Comparison of ENCODE assay signal across 8 cellular contexts in the genomic region with DNA sequence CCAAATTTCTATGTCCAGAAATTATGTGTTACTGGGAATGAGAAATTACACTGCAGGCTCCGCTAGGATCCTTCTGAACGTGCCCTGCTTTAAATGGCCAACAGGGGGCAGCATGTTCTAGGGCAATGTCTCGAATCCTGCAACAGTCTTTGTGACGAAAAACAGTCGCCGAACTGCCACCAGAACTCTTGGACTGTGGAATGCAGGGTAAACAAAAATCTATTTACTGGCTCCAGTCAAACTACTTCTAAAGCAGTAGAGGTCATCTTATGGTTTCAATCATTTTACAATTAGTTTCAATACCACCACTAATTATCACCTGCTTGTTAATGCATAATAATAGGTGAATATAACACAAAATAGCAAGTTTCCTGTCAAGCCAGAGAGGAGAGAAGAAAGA. TPM values are rescaled to one million over a fixed set of nuclear protein-coding genes. Genes with fewer than 3 reads are reported as not detected.
A peak's percentile ranks its signal among the peaks of the same experiment; 100 is the strongest.
DNase-seq lines count a peak whose midpoint lies in the region; ATAC-seq, FAIRE-seq and TF ChIP-seq lines count a peak whose summit lies in the region.

No MANE protein-coding gene starts in this region.

- intact Hi-C loops in endothelial cell of umbilical vein (cut with micrococcal nuclease), result loop anchor here (1.0 to 10.0 kb wide), 8 partner anchors 60 to 724 kb away; a partner anchor contains a TSS
- intact Hi-C loops in mucosa of descending colon (cut with DNase I, micrococcal nuclease), result loop anchor here (5.0 to 10.0 kb wide), 2 partner anchors 121 to 134 kb away; no protein-coding TSS in a partner anchor

- TF ChIP-seq CTCF in endothelial cell of umbilical vein (IDR thresholded peaks at IDR 0.05; ENCODE audit: extremely low read depth in 1 of 2, insufficient read depth in 1 of 2, low read depth in 1 of 2, low read length in 2 of 2), result peak; percentile 78 to 82
- peak; percentile 92 for TF ChIP-seq CTCF in mucosa of descending colon (IDR thresholded peaks at IDR 0.05)

- no peaks in the 10 kb centered on the region for H3K79me2 ChIP-seq in endothelial cell of umbilical vein (ENCODE audit: control insufficient read depth, insufficient read depth, low read length)

- peak overlapping the region; percentile 51 for H2AFZ ChIP-seq in endothelial cell of umbilical vein (ENCODE audit: low read depth, low read length)

- DNase-seq in CD1c-positive myeloid dendritic cell (ENCODE audit: extremely low spot score) (peak; percentile 89), HT1080 (ENCODE audit: low read depth) (peak; percentile 58), NOMO-1 treated with dmso at 0.1 percent for 144 hours (lab: John Stamatoyannopoulos, UW; ENCODE audit: unreplicated experiment) (peak; percentile 69), endothelial cell of umbilical vein (ENCODE audit: low read depth, low spot score) (peak; percentile 79), mucosa of descending colon (peak; percentile 48 to 91 (median 80))
- peak; percentile 47 for DNase-seq in activated CD8-positive, alpha-beta memory T cell treated with anti-CD3 and anti-CD28 coated beads, Interleukin-2, amount 50 U/mL, for 24 hours (ENCODE audit: extremely low read depth)
- DNase-seq in stimulated activated CD8-positive, alpha-beta memory T cell treated with anti-CD3 and anti-CD28 coated beads, Interleukin-4, amount 100 ng/mL, for 1 hour (ENCODE audit: low read depth in 2 of 2, low spot score in 1 of 2), result peak; percentile 49 to 61

- BruUV-seq in endothelial cell of umbilical vein (replicated peaks; lab: Mats Ljungman, UMichigan), result no TSS peak

- peak; percentile 88 for FAIRE-seq in endothelial cell of umbilical vein (lab: Jason Lieb, UNC)

- ATAC-seq in GM19463 (IDR thresholded peaks at IDR 0.05; ENCODE audit: unreplicated experiment), result peak; percentile 94
- ATAC-seq in mucosa of descending colon, result peak; percentile 96

- no peaks in the 10 kb centered on the region for H3K9me1 ChIP-seq in endothelial cell of umbilical vein (replicated peaks; ENCODE audit: control insufficient read depth, extremely low read depth, insufficient read depth, low read length)

- H3K4me3 ChIP-seq in endothelial cell of umbilical vein (replicated peaks in 1 of 3; ENCODE audit: insufficient read depth in 1 of 3, low read depth in 1 of 3, low read length in 3 of 3), result no peak overlapping the region
- H3K4me3 ChIP-seq in mucosa of descending colon, result no peak overlapping the region

- no peak overlapping the region for H3K9ac ChIP-seq in endothelial cell of umbilical vein (replicated peaks; ENCODE audit: extremely low read depth, insufficient read depth, low read length)

- CTCF ChIA-PET in endothelial cell of umbilical vein (lab: Charles Lee), result interaction anchor here (0.6 to 5.6 kb wide), 11 partner anchors 22 to 155 kb away, joined by 3 to 121 read pairs (median 5); a partner anchor contains a TSS

- no peak for TF ChIP-seq POLR2A in endothelial cell of umbilical vein (IDR thresholded peaks at IDR 0.05; ENCODE audit: low read depth, low read length)

- H3K27me3 ChIP-seq in endothelial cell of umbilical vein (ENCODE audit: control insufficient read depth in 2 of 2, insufficient read depth in 2 of 2, low read length in 2 of 2), result no peaks in the 10 kb centered on the region

- H3K9me3 ChIP-seq in endothelial cell of umbilical vein (replicated peaks; ENCODE audit: control insufficient read depth, insufficient read depth, low read length), result no peaks in the 10 kb centered on the region
- no peaks in the 10 kb centered on the region for H3K9me3 ChIP-seq in mucosa of descending colon

- H3K36me3 ChIP-seq in endothelial cell of umbilical vein (ENCODE audit: control insufficient read depth in 2 of 2, extremely low read depth in 1 of 2, insufficient read depth in 2 of 2, low read length in 2 of 2) (no peaks in the 10 kb centered on the region), mucosa of descending colon (ENCODE audit: low read depth) (no peaks in the 10 kb centered on the region)

- no peaks in the 10 kb centered on the region for H4K20me1 ChIP-seq in endothelial cell of umbilical vein (replicated peaks; ENCODE audit: control insufficient read depth, extremely low read depth, insufficient read depth, low read length)

- peak overlapping the region; percentile 60 for H3K4me2 ChIP-seq in endothelial cell of umbilical vein (ENCODE audit: insufficient read depth, low read length)

- H3K27ac ChIP-seq in endothelial cell of umbilical vein (ENCODE audit: insufficient read depth, low read depth, low read length), result no peak overlapping the region

- POLR2A ChIA-PET in endothelial cell of umbilical vein (lab: Charles Lee), result no interaction called here

- H3K4me1 ChIP-seq in endothelial cell of umbilical vein (ENCODE audit: control insufficient read depth, extremely low read depth, insufficient read depth, low read length) (no peaks in the 10 kb centered on the region), mucosa of descending colon (ENCODE audit: low read depth) (no peaks in the 10 kb centered on the region)

- dilution Hi-C loops in endothelial cell of umbilical vein (cut with MboI; ENCODE audit: extremely low pct_ligation_motif_present, low sequenced_read_pairs), result no loop called here

TF ChIP-seq in endothelial cell of umbilical vein, 7 proteins besides CTCF, POLR2A, EP300 and RAD21:
- TF ChIP-seq MYC (IDR thresholded peaks at IDR 0.05; ENCODE audit: low read depth, low read length), result no peak
- TF ChIP-seq FOS (IDR thresholded peaks at IDR 0.05; ENCODE audit: borderline replicate concordance, insufficient read depth, low read length), result no peak
- no peak for TF ChIP-seq GATA2 (IDR thresholded peaks at IDR 0.05; ENCODE audit: insufficient read depth, insufficient read length, low read depth, low read length)
- TF ChIP-seq EZH2 (IDR thresholded peaks at IDR 0.05; ENCODE audit: borderline replicate concordance, low read depth, low read length, severe bottlenecking), result no peak
- TF ChIP-seq POLR2AphosphoS5 (IDR thresholded peaks at IDR 0.05; ENCODE audit: insufficient read depth, low read depth, low read length), result no peak
- TF ChIP-seq, protein P1, sequence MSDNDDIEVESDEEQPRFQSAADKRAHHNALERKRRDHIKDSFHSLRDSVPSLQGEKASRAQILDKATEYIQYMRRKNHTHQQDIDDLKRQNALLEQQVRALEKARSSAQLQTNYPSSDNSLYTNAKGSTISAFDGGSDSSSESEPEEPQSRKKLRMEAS (IDR thresholded peaks at IDR 0.05; ENCODE audit: insufficient read depth, insufficient read length), result no peak
- TF ChIP-seq JUN (IDR thresholded peaks at IDR 0.05; ENCODE audit: borderline replicate concordance, insufficient read depth, insufficient read length, low read depth), result no peak

RNA-seq across cellular contexts. Expression of a gene that starts 9.8 kb away (rescaled TPM):
- 5.0 and 5.1 TPM in 2 replicates for total RNA-seq in HT1080 (2014; rRNA removed; shearing (Covaris generic))
- 5.2 and 6.7 TPM in 2 replicates for polyA plus RNA-seq in HT1080 (2015; cell fraction: cytosol; rRNA removed)
- 16.5 and 17.5 TPM in 2 replicates for polyA plus RNA-seq in HT1080 (2015; cell fraction: nucleus; rRNA removed)
- total RNA-seq in endothelial cell of umbilical vein (5.1 and 5.5 TPM in 2 replicates), mucosa of descending colon (10 to 100 TPM; 23.1 to 33.3 (median 25.3) TPM)
- polyA plus RNA-seq in endothelial cell of umbilical vein, result 1.1 and 1.5 TPM in 2 replicates
- 2.0 and 2.2 TPM in 2 replicates for polyA plus RNA-seq in endothelial cell of umbilical vein (2011; cell fraction: cytosol; rRNA removed)
- 4.6 and 5.2 TPM in 2 replicates for polyA plus RNA-seq in endothelial cell of umbilical vein (2011; cell fraction: nucleus; rRNA removed)
- 2.9 and 4.4 TPM in 2 replicates for polyA plus RNA-seq in endothelial cell of umbilical vein (2012)
- polyA minus RNA-seq in endothelial cell of umbilical vein, result 3.5 and 5.3 TPM in 2 replicates
- 3.0 TPM for polyA minus RNA-seq in endothelial cell of umbilical vein (2011; cell fraction: cytosol; rRNA and poly(A)+ RNA removed)
- polyA minus RNA-seq in endothelial cell of umbilical vein (2011; cell fraction: nucleus; rRNA and poly(A)+ RNA removed), result 4.1 and 5.4 TPM in 2 replicates

RNA-seq across cellular contexts. Expression of a gene that starts 59.0 kb away (rescaled TPM):
- total RNA-seq in HT1080 (2014; rRNA removed; shearing (Covaris generic)), result 2.8 and 6.3 TPM in 2 replicates
- 5.5 and 6.4 TPM in 2 replicates for polyA plus RNA-seq in HT1080 (2015; cell fraction: cytosol; rRNA removed)
- 22.9 and 32.8 TPM in 2 replicates for polyA plus RNA-seq in HT1080 (2015; cell fraction: nucleus; rRNA removed)
- total RNA-seq in endothelial cell of umbilical vein (14.6 and 18.0 TPM in 2 replicates), mucosa of descending colon (10 to 100 TPM in 2 of 3 donors, 1 to 10 TPM in 1; 9.7 to 14.9 (median 14.3) TPM)
- polyA plus RNA-seq in endothelial cell of umbilical vein, result 5.9 and 6.7 TPM in 2 replicates
- polyA plus RNA-seq in endothelial cell of umbilical vein (2011; cell fraction: cytosol; rRNA removed), result 5.7 and 6.5 TPM in 2 replicates
- polyA plus RNA-seq in endothelial cell of umbilical vein (2011; cell fraction: nucleus; rRNA removed), result 50.6 and 60.6 TPM in 2 replicates
- polyA plus RNA-seq in endothelial cell of umbilical vein (2012), result 12.5 and 13.5 TPM in 2 replicates
- polyA minus RNA-seq in endothelial cell of umbilical vein, result 19.4 and 25.6 TPM in 2 replicates
- polyA minus RNA-seq in endothelial cell of umbilical vein (2011; cell fraction: cytosol; rRNA and poly(A)+ RNA removed), result 1.2 TPM
- 24.2 and 33.0 TPM in 2 replicates for polyA minus RNA-seq in endothelial cell of umbilical vein (2011; cell fraction: nucleus; rRNA and poly(A)+ RNA removed)
